In the genomic region with DNA sequence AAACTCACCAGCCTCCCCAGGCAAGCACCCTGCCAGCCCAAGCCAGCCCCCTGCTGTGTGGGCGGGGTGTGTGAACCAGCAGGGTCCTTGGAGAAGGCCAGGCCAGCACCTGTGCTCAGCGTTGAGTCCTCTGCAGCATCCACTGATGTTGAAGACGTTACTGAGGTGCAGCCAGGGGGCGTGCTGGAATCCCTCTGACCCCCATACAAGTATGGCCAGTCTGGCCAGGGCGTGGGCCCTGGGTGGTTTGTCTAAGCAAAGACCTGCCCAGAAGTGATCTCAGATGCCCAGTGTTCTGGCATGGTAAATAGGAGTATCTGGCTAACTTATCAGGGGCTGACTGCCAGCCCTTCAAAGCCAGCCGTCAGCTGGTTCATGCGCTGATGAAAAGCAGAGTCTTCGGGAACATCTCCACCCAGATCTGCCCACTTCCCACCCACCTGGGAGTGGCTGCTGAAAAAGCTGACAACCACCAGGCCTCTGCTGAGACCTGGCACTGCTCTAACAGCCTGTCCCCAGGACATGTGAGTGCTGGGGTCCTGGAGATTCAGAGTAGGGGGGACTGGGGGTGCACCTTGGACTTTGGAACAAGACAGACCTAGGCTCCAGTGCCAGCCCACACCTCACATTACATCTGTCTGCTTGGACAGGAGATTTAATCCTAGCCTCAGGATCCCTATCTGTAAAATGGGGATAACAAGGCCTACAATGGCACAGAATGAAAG, we compare ENCODE assay signal across 8 cellular contexts. TPM values are rescaled to one million over a fixed set of nuclear protein-coding genes. Genes with fewer than 3 reads are reported as not detected.
DNase-seq lines count a peak whose midpoint lies in the region; ATAC-seq and TF ChIP-seq lines count a peak whose summit lies in the region.

No MANE protein-coding gene starts in this region.

- no peaks in the 10 kb centered on the region for H3K36me3 ChIP-seq in spleen

- 62 to 77% (median 66%) methylated on average over 6 to 8 of the region's 8 CpGs for WGBS in spleen, 5 donors

- intact Hi-C loops in left ventricle myocardium superior (cut with micrococcal nuclease) (no loop called here), spleen (cut with DNase I; ENCODE audit: low total_unique reads) (no loop called here)

- peaks cover 87% of the 10 kb centered on the region for H3K4me1 Mint-ChIP-seq in activated naive CD8-positive, alpha-beta T cell treated with anti-CD3 and anti-CD28 coated beads for 36 hours

- no peaks in the 10 kb centered on the region for H3K27me3 Mint-ChIP-seq in activated naive CD8-positive, alpha-beta T cell treated with anti-CD3 and anti-CD28 coated beads for 36 hours

- peaks cover 12% of the 10 kb centered on the region for H3K36me3 Mint-ChIP-seq in activated naive CD8-positive, alpha-beta T cell treated with anti-CD3 and anti-CD28 coated beads for 36 hours

- H3K9me3 ChIP-seq in spleen = no peaks in the 10 kb centered on the region

- peak in 1 of 11 experiments; percentile 10 for TF ChIP-seq CTCF in spleen (IDR thresholded peaks at IDR 0.05 in 8 of 11, conservative IDR thresholded peaks at IDR 0.05 in 3 of 11)

- H3K27ac Mint-ChIP-seq in activated naive CD8-positive, alpha-beta T cell treated with anti-CD3 and anti-CD28 coated beads for 36 hours = peak overlapping the region; percentile 68

- DNase-seq in HT-29 (ENCODE audit: low spot score) = peak; percentile 70
- DNase-seq in activated naive CD8-positive, alpha-beta T cell treated with anti-CD3 and anti-CD28 coated beads for 36 hours = peak; percentile 48
- DNase-seq in left ventricle myocardium superior = peak; percentile 72
- no peak for DNase-seq in spleen
- DNase-seq in putamen (ENCODE audit: low spot score) = no peak
- no peak for DNase-seq in NCI-H2029 (lab: John Stamatoyannopoulos, UW)

- H3K4me1 ChIP-seq in spleen = peaks cover 13 to 100% (median 54%) of the 10 kb centered on the region in 6 donors

- H3K27me3 ChIP-seq in spleen (replicated peaks in 1 of 7) = no peaks in the 10 kb centered on the region

- peak overlapping the region in 7 of 8 donors; percentile 41 to 92 (median 69) for H3K27ac ChIP-seq in spleen

- no peaks in the 10 kb centered on the region for H3K9me3 Mint-ChIP-seq in activated naive CD8-positive, alpha-beta T cell treated with anti-CD3 and anti-CD28 coated beads for 36 hours

- TF ChIP-seq POLR2A in spleen (IDR thresholded peaks at IDR 0.05) = no peak

- peak; percentile 50 for ATAC-seq in left ventricle myocardium superior
- no peak for ATAC-seq in GM21528 (IDR thresholded peaks at IDR 0.05; ENCODE audit: low FRiP score, unreplicated experiment)
- ATAC-seq in HG02970 (IDR thresholded peaks at IDR 0.05; ENCODE audit: low FRiP score, unreplicated experiment) = no peak

- H3K4me3 Mint-ChIP-seq in activated naive CD8-positive, alpha-beta T cell treated with anti-CD3 and anti-CD28 coated beads for 36 hours = no peak overlapping the region

- H3K4me3 ChIP-seq in spleen = peak overlapping the region in 1 of 8 donors; percentile 24

RNA-seq across cellular contexts. Expression of gene ACTN1, which starts 41.1 kb away (rescaled TPM):
- 104 and 115 TPM in 2 replicates for total RNA-seq in HT-29 (2014; rRNA removed; shearing (Covaris generic))
- 100 to 1,000 TPM; 171 to 177 TPM for total RNA-seq in activated naive CD8-positive, alpha-beta T cell treated with anti-CD3 and anti-CD28 coated beads for 36 hours
- total RNA-seq in left ventricle myocardium superior (90.5 TPM), spleen (100 to 1,000 TPM in 5 of 7 donors, 10 to 100 TPM in 2; 87.3 to 315 (median 121) TPM)
- polyA plus RNA-seq in spleen = 10 to 100 TPM; 15.4 to 33.0 (median 26.0) TPM

Comparison
In these comparisons a context has a peak if more than half of its experiments do, and no peak if none do; other contexts are left out.
1. DNase-seq: peak in HT-29 (single experiment), activated naive CD8-positive, alpha-beta T cell treated with anti-CD3 and anti-CD28 coated beads for 36 hours (single experiment) and left ventricle myocardium superior (single experiment); none in spleen (single experiment), putamen (single experiment) and NCI-H2029 (single experiment).